8 cellular contexts compared by ENCODE assay signal in genomic region chr2:53740170-53740569, GRCh38. TPM values are rescaled to one million over a fixed set of nuclear protein-coding genes. Genes with fewer than 3 reads are reported as not detected.
DNase-seq lines count a peak whose midpoint lies in the region; ATAC-seq lines count a peak whose summit lies in the region.

No MANE protein-coding gene starts in this region.

- no peak for ATAC-seq in GM21515 (IDR thresholded peaks at IDR 0.05; ENCODE audit: unreplicated experiment)
- no peak for ATAC-seq in GM18511 (IDR thresholded peaks at IDR 0.05; ENCODE audit: unreplicated experiment)

- peak; percentile 48 for DNase-seq in NCI-H2107 treated with DMSO at 0.1 percent for 48 hours (lab: John Stamatoyannopoulos, UW; ENCODE audit: unreplicated experiment)
- no peak for DNase-seq in NCI-H2107 (lab: John Stamatoyannopoulos, UW)
- DNase-seq in NCI-H2227 treated with DMSO at 0.1 percent for 48 hours (lab: John Stamatoyannopoulos, UW) = peak; percentile 23
- peak; percentile 59 for DNase-seq in dermis blood vessel endothelial cell
- DNase-seq in renal cortical epithelial cell (ENCODE audit: low read depth) = peak; percentile 52
- DNase-seq in C1 segment of cervical spinal cord (lab: John Stamatoyannopoulos, UW) = no peak

RNA-seq across cellular contexts. Expression of gene CHAC2, which starts 27.4 kb away (rescaled TPM):
- total RNA-seq in dermis blood vessel endothelial cell (12.5 and 14.1 TPM in 2 replicates), renal cortical epithelial cell (4.8 and 10.8 TPM in 2 replicates)

RNA-seq across cellular contexts. Expression of gene ASB3, which starts 46.6 kb away (rescaled TPM):
- total RNA-seq in dermis blood vessel endothelial cell (28.6 and 30.9 TPM in 2 replicates), renal cortical epithelial cell (22.4 and 34.3 TPM in 2 replicates)

RNA-seq across cellular contexts. Expression of gene ERLEC1, which starts 46.7 kb away (rescaled TPM):
- total RNA-seq in dermis blood vessel endothelial cell (105 and 114 TPM in 2 replicates), renal cortical epithelial cell (97.9 and 109 TPM in 2 replicates)

Comparison
In these comparisons a context has a peak if more than half of its experiments do, and no peak if none do; other contexts are left out.
1. DNase-seq: peak in NCI-H2107 treated with DMSO at 0.1 percent for 48 hours (single experiment), NCI-H2227 treated with DMSO at 0.1 percent for 48 hours (single experiment), dermis blood vessel endothelial cell (single experiment) and renal cortical epithelial cell (single experiment); none in NCI-H2107 (single experiment) and C1 segment of cervical spinal cord (0 of 14).